1 cellular context compared by ENCODE assay signal in the genomic region with DNA sequence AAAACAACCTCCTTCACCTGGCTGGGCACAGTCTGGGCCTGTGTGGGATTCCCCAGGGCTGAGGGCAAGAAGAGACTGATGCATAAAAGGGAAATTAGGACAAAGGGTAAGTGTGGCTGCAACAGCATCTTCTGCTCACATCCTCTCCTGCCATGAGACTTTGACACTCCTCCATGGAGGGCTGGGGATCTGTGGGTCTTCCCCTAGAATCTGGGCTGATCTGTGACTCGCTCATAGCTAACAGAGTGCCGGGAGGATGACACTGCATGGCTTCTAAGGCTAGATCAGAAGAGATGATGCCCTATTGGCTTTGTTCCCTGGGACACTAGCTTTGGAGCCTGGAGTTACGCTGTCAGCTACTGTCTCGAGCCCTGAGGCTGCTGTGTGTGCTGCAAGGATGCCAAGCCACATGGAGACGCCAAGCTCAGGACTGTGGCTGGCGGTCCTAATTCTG.
TF ChIP-seq lines count a peak whose summit lies in the region.

No MANE protein-coding gene starts in this region.

TF ChIP-seq in GM12878, 131 proteins besides CTCF, POLR2A, EP300 and RAD21:
- TF ChIP-seq POLR2AphosphoS2 (IDR thresholded peaks at IDR 0.05; ENCODE audit: low read depth, low read length) (no peak), RAD51 (IDR thresholded peaks at IDR 0.05) (no peak), NFIC (IDR thresholded peaks at IDR 0.05; ENCODE audit: low read depth, low read length) (no peak), PAX5 (IDR thresholded peaks at IDR 0.05; ENCODE audit: borderline replicate concordance, low read depth, low read length) (no peak), ZNF687 (IDR thresholded peaks at IDR 0.05) (no peak), NR2C1 (IDR thresholded peaks at IDR 0.05) (no peak), ZNF207 (IDR thresholded peaks at IDR 0.05; ENCODE audit: borderline replicate concordance) (no peak)
- TF ChIP-seq, protein P1, sequence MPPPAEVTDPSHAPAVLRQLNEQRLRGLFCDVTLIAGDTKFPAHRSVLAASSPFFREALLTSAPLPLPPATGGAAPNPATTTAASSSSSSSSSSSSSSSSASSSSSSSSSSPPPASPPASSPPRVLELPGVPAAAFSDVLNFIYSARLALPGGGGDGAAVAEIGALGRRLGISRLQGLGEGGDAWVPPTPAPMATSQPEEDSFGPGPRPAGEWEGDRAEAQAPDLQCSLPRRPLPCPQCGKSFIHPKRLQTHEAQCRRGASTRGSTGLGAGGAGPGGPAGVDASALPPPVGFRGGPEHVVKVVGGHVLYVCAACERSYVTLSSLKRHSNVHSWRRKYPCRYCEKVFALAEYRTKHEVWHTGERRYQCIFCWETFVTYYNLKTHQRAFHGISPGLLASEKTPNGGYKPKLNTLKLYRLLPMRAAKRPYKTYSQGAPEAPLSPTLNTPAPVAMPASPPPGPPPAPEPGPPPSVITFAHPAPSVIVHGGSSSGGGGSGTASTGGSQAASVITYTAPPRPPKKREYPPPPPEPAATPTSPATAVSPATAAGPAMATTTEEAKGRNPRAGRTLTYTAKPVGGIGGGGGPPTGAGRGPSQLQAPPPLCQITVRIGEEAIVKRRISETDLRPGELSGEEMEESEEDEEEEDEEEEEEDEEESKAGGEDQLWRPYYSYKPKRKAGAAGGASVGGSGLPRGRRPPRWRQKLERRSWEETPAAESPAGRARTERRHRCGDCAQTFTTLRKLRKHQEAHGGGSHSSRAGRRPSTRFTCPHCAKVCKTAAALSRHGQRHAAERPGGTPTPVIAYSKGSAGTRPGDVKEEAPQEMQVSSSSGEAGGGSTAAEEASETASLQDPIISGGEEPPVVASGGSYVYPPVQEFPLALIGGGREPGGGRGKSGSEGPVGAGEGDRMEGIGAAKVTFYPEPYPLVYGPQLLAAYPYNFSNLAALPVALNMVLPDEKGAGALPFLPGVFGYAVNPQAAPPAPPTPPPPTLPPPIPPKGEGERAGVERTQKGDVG (CRISPR knock-in tag; IDR thresholded peaks at IDR 0.05) = no peak
- TF ChIP-seq, protein P2, sequence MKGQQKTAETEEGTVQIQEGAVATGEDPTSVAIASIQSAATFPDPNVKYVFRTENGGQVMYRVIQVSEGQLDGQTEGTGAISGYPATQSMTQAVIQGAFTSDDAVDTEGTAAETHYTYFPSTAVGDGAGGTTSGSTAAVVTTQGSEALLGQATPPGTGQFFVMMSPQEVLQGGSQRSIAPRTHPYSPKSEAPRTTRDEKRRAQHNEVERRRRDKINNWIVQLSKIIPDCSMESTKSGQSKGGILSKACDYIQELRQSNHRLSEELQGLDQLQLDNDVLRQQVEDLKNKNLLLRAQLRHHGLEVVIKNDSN (IDR thresholded peaks at IDR 0.05; ENCODE audit: borderline replicate concordance, extremely low read length, insufficient read depth, low read depth, low read length) = no peak
